Comparison of ENCODE assay signal across 11 cellular contexts in genomic region chr14:74569826-74570591, GRCh38. TPM values are rescaled to one million over a fixed set of nuclear protein-coding genes. Genes with fewer than 3 reads are reported as not detected.
DNase-seq lines count a peak whose midpoint lies in the region; ATAC-seq, FAIRE-seq and TF ChIP-seq lines count a peak whose summit lies in the region.
"Had no signal": no experiment of that assay in that cellular context is flagged by ENCODE, and none has a peak within 500 bp of the region (broad histone marks: within the 10 kb centered on the region; RNA-seq: fewer than 3 reads in every experiment).

No MANE protein-coding gene starts in this region.

- intact Hi-C loops in mammary epithelial cell (cut with micrococcal nuclease) (loop anchor here (5.0 kb wide), 1 partner anchor 68 kb away; no protein-coding TSS in a partner anchor), HepG2 (cut with micrococcal nuclease; ENCODE audit: unreplicated experiment) (no loop called here), transverse colon (cut with DNase I; ENCODE audit: low total_unique reads) (no loop called here)

- POLR2A ChIA-PET in HepG2 (lab: Yijun Ruan, JAX) = interaction anchor here (0.9 kb wide), 1 partner anchor 48 kb away, joined by 3 read pairs; no protein-coding TSS in a partner anchor

- dilution Hi-C loops in mammary epithelial cell (cut with HindIII; ENCODE audit: low sequenced_read_pairs) = loop anchor here (5.0 kb wide), 3 partner anchors 47 to 72 kb away; no protein-coding TSS in a partner anchor

- peaks cover 95% of the 10 kb centered on the region for H3K4me1 ChIP-seq in mammary epithelial cell (ENCODE audit: insufficient read depth, low read length)
- peaks cover 31% of the 10 kb centered on the region for H3K4me1 ChIP-seq in HepG2 (ENCODE audit: insufficient read depth, low read length)
- H3K4me1 ChIP-seq in transverse colon = peaks cover 3 to 36% (median 16%) of the 10 kb centered on the region in 4 donors
- no peaks in the 10 kb centered on the region for H3K4me1 ChIP-seq in MM.1S (ENCODE audit: low read length)

- no peaks in the 10 kb centered on the region for H3K27me3 ChIP-seq in mammary epithelial cell (ENCODE audit: insufficient read depth, low read length)
- H3K27me3 ChIP-seq in HepG2 (ENCODE audit: control insufficient read depth in 1 of 2, insufficient read depth in 2 of 2, low read length in 2 of 2) = peaks cover 0 to 31% of the 10 kb centered on the region in 2 experiments; a peak in 3 of 5 replicates
- no peaks in the 10 kb centered on the region for H3K27me3 ChIP-seq in transverse colon
- no peaks in the 10 kb centered on the region for H3K27me3 ChIP-seq in MM.1S (replicated peaks; ENCODE audit: insufficient read depth, low read length)

- ATAC-seq in HepG2 = peak; percentile 68

- no peak for TF ChIP-seq EP300 in HepG2 (IDR thresholded peaks at IDR 0.05; ENCODE audit: low read depth in 2 of 2, low read length in 2 of 2)
- no peak for TF ChIP-seq EP300 in HepG2 (CRISPR knock-in tag; IDR thresholded peaks at IDR 0.05; ENCODE audit: borderline replicate concordance)
- no peak for TF ChIP-seq EP300 in transverse colon (IDR thresholded peaks at IDR 0.05; ENCODE audit: low read depth)

- H3K79me2 ChIP-seq in mammary epithelial cell (ENCODE audit: insufficient read depth, low read length) = peaks cover 49% of the 10 kb centered on the region
- H3K79me2 ChIP-seq in HepG2 (ENCODE audit: insufficient read depth, low read length) = no peaks in the 10 kb centered on the region
- H3K79me2 ChIP-seq in MM.1S (ENCODE audit: low read length) = no peaks in the 10 kb centered on the region

- peak overlapping the region; percentile 98 for H3K27ac ChIP-seq in mammary epithelial cell (ENCODE audit: insufficient read depth, low read depth, low read length)
- H3K27ac ChIP-seq in HepG2 (ENCODE audit: extremely low read length, insufficient read depth, low read length) = no peak overlapping the region
- H3K27ac ChIP-seq in transverse colon = peak overlapping the region; percentile 72 to 84 (median 76)
- no peak overlapping the region for H3K27ac ChIP-seq in MM.1S (ENCODE audit: low read length)
- H3K27ac ChIP-seq: VCaP had no signal

- in situ Hi-C loops in mammary epithelial cell (cut with MboI; ENCODE audit: low sequenced_read_pairs in 2 of 2) (no loop called here), HepG2 (cut with HindIII; ENCODE audit: extremely low pct_ligation_motif_present, low pct_unique_long_range_greater_than_20kb) (no loop called here), transverse colon (cut with MboI; ENCODE audit: low pct_ligation_motif_present in 1 of 4, low pct_unique_long_range_greater_than_20kb in 1 of 4, low sequenced_read_pairs in 3 of 4) (no loop called here)

- no TSS peak for BruUV-seq in mammary epithelial cell (replicated peaks; lab: Mats Ljungman, UMichigan)
- BruUV-seq in HepG2 (replicated peaks; lab: Mats Ljungman, UMichigan) = no TSS peak

- H3K36me3 ChIP-seq in mammary epithelial cell (ENCODE audit: insufficient read depth, low read length) (no peaks in the 10 kb centered on the region), HepG2 (replicated peaks in 1 of 2; ENCODE audit: control insufficient read depth in 1 of 2, insufficient read depth in 2 of 2, low read length in 2 of 2) (no peaks in the 10 kb centered on the region), transverse colon (no peaks in the 10 kb centered on the region), MM.1S (replicated peaks; ENCODE audit: insufficient read depth, low read length) (no peaks in the 10 kb centered on the region)

- no peaks in the 10 kb centered on the region for H3F3A ChIP-seq in MM.1S (ENCODE audit: insufficient read depth, low read length)

- H2AFZ ChIP-seq in mammary epithelial cell (ENCODE audit: low read depth, low read length) (no peak overlapping the region), HepG2 (ENCODE audit: low read length) (no peak overlapping the region), MM.1S (ENCODE audit: low read length) (no peak overlapping the region)

- H3K4me3 ChIP-seq in mammary epithelial cell (replicated peaks in 1 of 3; ENCODE audit: insufficient read depth in 1 of 3, low read depth in 2 of 3, low read length in 3 of 3) = no peak overlapping the region
- H3K4me3 ChIP-seq in HepG2 (replicated peaks in 1 of 3; ENCODE audit: insufficient read depth in 1 of 3, low read depth in 2 of 3, low read length in 3 of 3) = peak overlapping the region in 1 of 3 experiments; percentile 51; a peak in 2 of 6 replicates
- H3K4me3 ChIP-seq in transverse colon = no peak overlapping the region
- H3K4me3 ChIP-seq in MM.1S (ENCODE audit: low read length) = no peak overlapping the region

- no peaks in the 10 kb centered on the region for H4K20me1 ChIP-seq in mammary epithelial cell (ENCODE audit: insufficient read depth, low read length)
- H4K20me1 ChIP-seq in HepG2 (ENCODE audit: insufficient read depth, low read length) = no peaks in the 10 kb centered on the region
- no peaks in the 10 kb centered on the region for H4K20me1 ChIP-seq in MM.1S (ENCODE audit: insufficient read depth, low read length)

- no peak for FAIRE-seq in HepG2 (lab: Jason Lieb, UNC)

- CTCF ChIA-PET in mammary epithelial cell (lab: Charles Lee; ENCODE audit: low non-redundant PET) = no interaction called here
- CTCF ChIA-PET in HepG2 (lab: Yijun Ruan, JAX; ENCODE audit: low intra/inter-chr PET ratio, low total read pairs) = no interaction called here

- TF ChIP-seq POLR2A in HepG2 (IDR thresholded peaks at IDR 0.05; ENCODE audit: insufficient read depth in 1 of 2, low read depth in 2 of 2, low read length in 2 of 2) (no peak), transverse colon (IDR thresholded peaks at IDR 0.05) (no peak)

- peak overlapping the region; percentile 45 for H3K4me2 ChIP-seq in mammary epithelial cell (ENCODE audit: insufficient read depth, low read depth, low read length)
- peak overlapping the region; percentile 66 for H3K4me2 ChIP-seq in HepG2 (ENCODE audit: low read depth, low read length)
- H3K4me2 ChIP-seq in MM.1S (ENCODE audit: low read depth, low read length) = no peak overlapping the region

- H3K9me3 ChIP-seq in mammary epithelial cell (replicated peaks; ENCODE audit: insufficient read depth, low read length) (no peaks in the 10 kb centered on the region), HepG2 (ENCODE audit: low read length) (no peaks in the 10 kb centered on the region), transverse colon (no peaks in the 10 kb centered on the region), MM.1S (replicated peaks; ENCODE audit: insufficient read depth, low read length) (no peaks in the 10 kb centered on the region)

- WGBS in mammary epithelial cell (ENCODE audit: low coverage, missing lambda C conversion rate) = 9% methylated on average over 8 of the region's 8 CpGs
- WGBS in HepG2 (ENCODE audit: low lambda C conversion rate) = 22% methylated on average over 8 of the region's 8 CpGs
- 70 to 100% methylated on average over 3 to 7 of the region's 8 CpGs for WGBS in transverse colon (ENCODE audit: low coverage in 1 of 2), 2 donors

- no peaks in the 10 kb centered on the region for H3K9me2 ChIP-seq in MM.1S (replicated peaks; ENCODE audit: insufficient read depth, low read length)

- no peak for TF ChIP-seq CTCF in mammary epithelial cell (conservative IDR thresholded peaks at IDR 0.05 in 1 of 2, IDR thresholded peaks at IDR 0.05 in 1 of 2; ENCODE audit: extremely low read depth in 1 of 2, insufficient read depth in 1 of 2, low read depth in 1 of 2, low read length in 2 of 2)
- 0 out of 2 replicates have a peak, but pooled peaks have one; percentile 2 for TF ChIP-seq CTCF in HepG2 (CRISPR knock-in tag; IDR thresholded peaks at IDR 0.05)
- no peak for TF ChIP-seq CTCF in transverse colon (IDR thresholded peaks at IDR 0.05)
- TF ChIP-seq CTCF in MM.1S (IDR thresholded peaks at IDR 0.05; ENCODE audit: low read length) = no peak

- H3K9ac ChIP-seq in mammary epithelial cell (ENCODE audit: insufficient read depth, low read length) = peak overlapping the region; percentile 72
- H3K9ac ChIP-seq in HepG2 (ENCODE audit: insufficient read depth, low read depth, low read length) = no peak overlapping the region
- H3K9ac ChIP-seq in MM.1S (ENCODE audit: low read length) = no peak overlapping the region

- TF ChIP-seq RAD21 in HepG2 (CRISPR knock-in tag; IDR thresholded peaks at IDR 0.05) = no peak

- DNase-seq in NCI-H2171 treated with DMSO at 0.1 percent for 48 hours (lab: John Stamatoyannopoulos, UW) (peak; percentile 64), NCI-H2171 (lab: John Stamatoyannopoulos, UW) (no peak), mammary epithelial cell (peak; percentile 87), HepG2 (ENCODE audit: low spot score) (peak; percentile 12), transverse colon (no peak), MM.1S (no peak), KG1 (lab: John Stamatoyannopoulos, UW) (no peak), middle frontal gyrus (ENCODE audit: extremely low spot score, low spot score) (no peak)
- DNase-seq: activated gamma-delta T cell treated with Interleukin-2 at 50 U/mL for 16 hours, OCI-M1 had no signal

RNA-seq across cellular contexts. Expression of gene LTBP2, which starts 42.0 kb away (rescaled TPM):
- total RNA-seq in mammary epithelial cell (100 to 1,000 TPM; 104 to 322 TPM), HepG2 (2016; rRNA removed; fragmentation: Illumina TruSeq; extraction: Trizol) (0.18 and 0.20 TPM in 2 replicates), transverse colon (10 to 100 TPM in 3 of 4 donors, 1 to 10 TPM in 1; 9.7 to 15.3 (median 11.9) TPM)
- polyA plus RNA-seq in mammary epithelial cell (56.3 TPM), HepG2 (2011; rRNA removed) (0.41 and 0.46 TPM in 2 replicates)
- 131 TPM for polyA minus RNA-seq in mammary epithelial cell
- total RNA-seq in HepG2 (2016; cell fraction: cytosol; rRNA removed; fragmentation: Illumina TruSeq; extraction: Trizol; ENCODE audit: low read depth) = 0.09 TPM in 1 of 2 replicates, not detected in the other
- 0.10 and 0.41 TPM in 2 replicates for total RNA-seq in HepG2 (2016; cell fraction: insoluble cytoplasmic fraction; rRNA removed; fragmentation: Illumina TruSeq; extraction: Trizol)
- 0.06 TPM in 1 of 2 replicates, not detected in the other for total RNA-seq in HepG2 (2016; cell fraction: membrane; rRNA removed; fragmentation: Illumina TruSeq; extraction: Trizol)
- total RNA-seq in HepG2 (2016; cell fraction: nucleus; rRNA removed; fragmentation: Illumina TruSeq; extraction: Trizol) = 0.28 and 0.84 TPM in 2 replicates
- polyA plus RNA-seq in HepG2 (2011; cell fraction: cytosol; rRNA removed) = 0.32 and 0.35 TPM in 2 replicates
- 1.4 and 1.5 TPM in 2 replicates for polyA plus RNA-seq in HepG2 (2011; cell fraction: nucleus; rRNA removed)
- 0.27 and 0.68 TPM in 2 replicates for polyA plus RNA-seq in HepG2 (2012)
- 0.06 TPM in 1 of 2 replicates, not detected in the other for polyA plus RNA-seq in HepG2 (2016; cell fraction: cytosol; fragmentation: Illumina TruSeq; extraction: Trizol; ENCODE audit: low read depth)
- polyA plus RNA-seq in HepG2 (2016; cell fraction: insoluble cytoplasmic fraction; fragmentation: Illumina TruSeq; extraction: Trizol; ENCODE audit: low read depth) = 0.12 and 0.17 TPM in 2 replicates
- 0.07 and 0.09 TPM in 2 replicates for polyA plus RNA-seq in HepG2 (2016; cell fraction: membrane; fragmentation: Illumina TruSeq; extraction: Trizol; ENCODE audit: low read depth)
- polyA plus RNA-seq in HepG2 (2016; cell fraction: nucleus; fragmentation: Illumina TruSeq; extraction: Trizol; ENCODE audit: insufficient read depth, low read depth) = 0.64 and 0.72 TPM in 2 replicates
- polyA minus RNA-seq in HepG2 (2011; rRNA and poly(A)+ RNA removed; ENCODE audit: low replicate concordance) = 0.44 and 1.1 TPM in 2 replicates
- polyA minus RNA-seq in HepG2 (2011; cell fraction: cytosol; rRNA and poly(A)+ RNA removed) = 0.35 and 0.89 TPM in 2 replicates
- polyA minus RNA-seq in HepG2 (2011; cell fraction: nucleus; rRNA and poly(A)+ RNA removed) = 0.52 and 0.99 TPM in 2 replicates

Comparison
In these comparisons a context has a peak if more than half of its experiments do, and no peak if none do; other contexts are left out.
1. DNase-seq: peak in NCI-H2171 treated with DMSO at 0.1 percent for 48 hours (single experiment), mammary epithelial cell (single experiment) and HepG2 (single experiment); none in NCI-H2171 (single experiment), transverse colon (single experiment), MM.1S (single experiment), KG1 (single experiment) and middle frontal gyrus (single experiment).
2. H3K27ac ChIP-seq: peak in mammary epithelial cell (single experiment) and transverse colon (4 of 4); none in HepG2 (single experiment) and MM.1S (single experiment).
3. RNA of gene LTBP2, which starts 42.0 kb away (total RNA-seq): 104 to 322 TPM in mammary epithelial cell and 9.7 to 15.3 TPM in transverse colon; 0.06 to 0.84 TPM in HepG2; every median in the first group is over 4 times any median in the second.